24 cellular contexts compared by ENCODE assay signal in genomic region chr1:84701366-84701765, GRCh38. TPM values are rescaled to one million over a fixed set of nuclear protein-coding genes. Genes with fewer than 3 reads are reported as not detected.
DNase-seq lines count a peak whose midpoint lies in the region; ATAC-seq, FAIRE-seq and TF ChIP-seq lines count a peak whose summit lies in the region.
"Had no signal": no experiment of that assay in that cellular context is flagged by ENCODE, and none has a peak within 500 bp of the region (broad histone marks: within the 10 kb centered on the region; RNA-seq: fewer than 3 reads in every experiment).

No MANE protein-coding gene starts in this region.

- H3K4me3 ChIP-seq in fibroblast of the aortic adventitia (ENCODE audit: low read depth, low read length) (no peak overlapping the region), skeletal muscle cell (ENCODE audit: low read depth, low read length) (peak overlapping the region; percentile 20)
- H3K4me3 ChIP-seq: body of pancreas, esophagus squamous epithelium, stomach had no signal

- no peak for ATAC-seq in GM21576 (IDR thresholded peaks at IDR 0.05; ENCODE audit: unreplicated experiment)
- ATAC-seq: body of pancreas; naive thymus-derived CD8-positive, alpha-beta T cell had no signal

- TF ChIP-seq CTCF in fibroblast of the aortic adventitia (IDR thresholded peaks at IDR 0.05; ENCODE audit: insufficient read depth, low read length) = no peak

- TF ChIP-seq POLR2A in GM12892 (IDR thresholded peaks at IDR 0.05; ENCODE audit: low read depth, low read length) = no peak

- no peak for FAIRE-seq in GM12892 (lab: Jason Lieb, UNC)

- DNase-seq in DMS 273 treated with DMSO at 0.1 percent for 48 hours (lab: John Stamatoyannopoulos, UW) (peak; percentile 51), OCI-M1 (lab: John Stamatoyannopoulos, UW) (peak; percentile 9), fibroblast of the aortic adventitia (ENCODE audit: low read depth) (peak; percentile 51), skeletal muscle cell (ENCODE audit: low read depth) (no peak), middle frontal gyrus (ENCODE audit: extremely low spot score, low spot score) (no peak), GM12892 (ENCODE audit: insufficient read length) (no peak)
- DNase-seq in activated CD8-positive, alpha-beta memory T cell treated with anti-CD3 and anti-CD28 coated beads, Interleukin-2, amount 50 U/mL, for 4 hours = no peak
- DNase-seq: activated CD4-positive, alpha-beta T cell treated with anti-CD3 and anti-CD28 coated beads, Interleukin-2, amount 10 ng/mL, durations not matched to agents 24 days and 14 days; activated naive CD4-positive, alpha-beta T cell treated with anti-CD3 and anti-CD28 coated beads for 36 hours; activated T-cell treated with anti-CD3 and anti-CD28 coated beads for 4 hours; body of pancreas; COR-L47; dermis blood vessel endothelial cell; esophagus squamous epithelium; GF-D8; H7; naive thymus-derived CD8-positive, alpha-beta T cell; NCI-H1694; NCI-H226; SHP77 treated with DMSO at 0.1 percent for 48 hours; stimulated activated CD4-positive, alpha-beta T cell treated with anti-CD3 and anti-CD28 coated beads, Interleukin-15, amount 100 ng/mL, for 24 hours; stomach; T1000 had no signal

RNA-seq across cellular contexts. Expression of gene SSX2IP, which starts 11.1 kb away (rescaled TPM):
- total RNA-seq in fibroblast of the aortic adventitia (ENCODE audit: low replicate concordance) = 34.9 and 40.3 TPM in 2 replicates
- polyA plus RNA-seq in GM12892 (2012; ENCODE audit: missing spikeins) = 4.7 TPM

Comparison
In these comparisons a context has a peak if more than half of its experiments do, and no peak if none do; other contexts are left out.
1. DNase-seq: peak in DMS 273 treated with DMSO at 0.1 percent for 48 hours (single experiment), OCI-M1 (single experiment) and fibroblast of the aortic adventitia (single experiment); none in skeletal muscle cell (single experiment), middle frontal gyrus (single experiment), activated CD8-positive, alpha-beta memory T cell treated with anti-CD3 and anti-CD28 coated beads, Interleukin-2, amount 50 U/mL, for 4 hours (single experiment) and GM12892 (single experiment).